In the genomic region with DNA sequence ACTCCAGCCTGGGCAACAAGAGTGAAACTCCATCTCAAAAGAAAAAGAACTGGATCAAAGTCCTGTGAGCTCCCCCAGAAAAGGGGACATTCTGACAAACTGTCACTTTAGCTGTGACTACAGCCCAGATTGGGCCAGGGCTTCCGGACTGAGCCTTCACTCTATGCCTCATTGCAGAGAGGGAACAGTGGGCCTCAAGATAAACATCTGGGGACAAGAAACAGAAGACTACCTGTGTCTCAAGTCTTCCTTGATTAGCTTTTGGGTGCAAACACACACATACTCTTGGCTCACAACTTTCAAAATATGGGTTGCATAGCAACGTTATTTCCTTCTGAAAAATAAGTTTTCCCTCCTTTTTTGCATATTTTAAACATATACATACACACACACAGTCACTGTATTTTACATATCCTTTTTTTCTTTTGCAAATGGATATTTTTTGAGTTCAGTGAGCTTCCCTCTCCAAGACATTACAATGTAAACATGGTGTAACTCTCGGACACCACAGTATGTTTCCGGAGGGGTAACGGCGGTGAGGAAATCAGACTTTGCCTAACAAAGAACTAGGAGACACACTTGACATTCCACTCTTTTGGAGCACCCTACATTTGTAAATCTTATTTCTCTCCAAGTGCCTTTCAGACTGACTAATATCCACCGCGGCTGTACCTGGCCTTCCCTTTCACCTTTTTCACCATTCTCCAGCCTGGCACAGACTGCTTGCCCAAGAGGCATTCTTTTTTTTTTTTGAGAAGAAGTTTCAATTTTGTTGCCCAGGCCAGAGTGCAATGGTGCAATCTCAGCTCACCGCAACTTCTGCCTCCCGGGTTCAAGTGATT, we compare ENCODE assay signal across 9 cellular contexts. TPM values are rescaled to one million over a fixed set of nuclear protein-coding genes. Genes with fewer than 3 reads are reported as not detected.
DNase-seq lines count a peak whose midpoint lies in the region; ATAC-seq and TF ChIP-seq lines count a peak whose summit lies in the region.
"Had no signal": no experiment of that assay in that cellular context is flagged by ENCODE, and none has a peak within 500 bp of the region (broad histone marks: within the 10 kb centered on the region; RNA-seq: fewer than 3 reads in every experiment).

No MANE protein-coding gene starts in this region.

- H3K27me3 Mint-ChIP-seq in activated T-cell treated with anti-CD3 and anti-CD28 coated beads, Interleukin-2, amount 50 U/mL, for 4 hours (ENCODE audit: low read depth) = no peaks in the 10 kb centered on the region
- no peaks in the 10 kb centered on the region for H3K27me3 Mint-ChIP-seq in T-helper 17 cell
- H3K27me3 Mint-ChIP-seq in glutamatergic neuron (ENCODE audit: unreplicated experiment) = peaks cover 2% of the 10 kb centered on the region

- no peaks in the 10 kb centered on the region for H3K9me3 Mint-ChIP-seq in activated T-cell treated with anti-CD3 and anti-CD28 coated beads, Interleukin-2, amount 50 U/mL, for 4 hours
- H3K9me3 Mint-ChIP-seq in glutamatergic neuron (ENCODE audit: unreplicated experiment) = peaks cover 10% of the 10 kb centered on the region

- peaks cover 64% of the 10 kb centered on the region for H3K4me1 Mint-ChIP-seq in activated T-cell treated with anti-CD3 and anti-CD28 coated beads, Interleukin-2, amount 50 U/mL, for 4 hours (ENCODE audit: low read depth)
- H3K4me1 Mint-ChIP-seq in T-helper 17 cell (peaks cover 39% of the 10 kb centered on the region), glutamatergic neuron (ENCODE audit: low read depth, unreplicated experiment) (peaks cover 13% of the 10 kb centered on the region)

- no peaks in the 10 kb centered on the region for H3K9me3 ChIP-seq in T-helper 17 cell (ENCODE audit: control insufficient read depth, low read length, poor library complexity, severe bottlenecking)
- H3K9me3 ChIP-seq in thoracic aorta = no peaks in the 10 kb centered on the region

- TF ChIP-seq CTCF in glutamatergic neuron (IDR thresholded peaks at IDR 0.05; ENCODE audit: partially characterized antibody, unreplicated experiment) (no peak), thoracic aorta (IDR thresholded peaks at IDR 0.05) (no peak)

- peak overlapping the region; percentile 79 for H3K4me3 ChIP-seq in thoracic aorta

- H3K36me3 Mint-ChIP-seq in activated T-cell treated with anti-CD3 and anti-CD28 coated beads, Interleukin-2, amount 50 U/mL, for 4 hours (ENCODE audit: insufficient read depth) = peaks cover 5% of the 10 kb centered on the region
- H3K36me3 Mint-ChIP-seq in T-helper 17 cell (ENCODE audit: low read depth) (no peaks in the 10 kb centered on the region), glutamatergic neuron (ENCODE audit: unreplicated experiment) (peaks cover 4% of the 10 kb centered on the region)

- no peak overlapping the region for H3K27ac ChIP-seq in thoracic aorta

- no peak for DNase-seq in activated T-cell treated with anti-CD3 and anti-CD28 coated beads, Interleukin-2, amount 50 U/mL, for 4 hours
- DNase-seq in activated T-cell treated with anti-CD3 and anti-CD28 coated beads for 4 hours (no peak), T-helper 17 cell (no peak), glutamatergic neuron (no peak), thoracic aorta (ENCODE audit: low spot score) (no peak), NCI-H774 (lab: John Stamatoyannopoulos, UW) (no peak), NCI-H2227 treated with DMSO at 0.1 percent for 48 hours (lab: John Stamatoyannopoulos, UW) (no peak)
- DNase-seq: Right ventricle myocardium superior had no signal

- no peak for ATAC-seq in activated T-cell treated with anti-CD3 and anti-CD28 coated beads, Interleukin-2, amount 50 U/mL, for 4 hours
- no peak for ATAC-seq in T-helper 17 cell
- no peak for ATAC-seq in thoracic aorta (ENCODE audit: insufficient number of reproducible peaks, low FRiP score, low read depth)
- ATAC-seq in HG03354 (IDR thresholded peaks at IDR 0.05; ENCODE audit: poor library complexity, severe bottlenecking, unreplicated experiment) = no peak

- peak overlapping the region; percentile 49 for H3K4me3 Mint-ChIP-seq in activated T-cell treated with anti-CD3 and anti-CD28 coated beads, Interleukin-2, amount 50 U/mL, for 4 hours
- H3K4me3 Mint-ChIP-seq in T-helper 17 cell (no peak overlapping the region), glutamatergic neuron (ENCODE audit: unreplicated experiment) (peak overlapping the region; percentile 63)

- peaks cover 35 to 65% of the 10 kb centered on the region in 2 donors for H3K4me1 ChIP-seq in thoracic aorta (ENCODE audit: control insufficient read depth in 1 of 2, low read depth in 2 of 2)

- H3K36me3 ChIP-seq in thoracic aorta = no peaks in the 10 kb centered on the region

- H3K27me3 ChIP-seq in thoracic aorta (replicated peaks; ENCODE audit: insufficient read depth) = no peaks in the 10 kb centered on the region

- H3K27ac Mint-ChIP-seq in T-helper 17 cell (peak overlapping the region; percentile 41), glutamatergic neuron (ENCODE audit: unreplicated experiment) (no peak overlapping the region)

RNA-seq across cellular contexts. Expression of gene TKT, which starts 3.5 kb away (rescaled TPM):
- 100 to 1,000 TPM; 287 to 334 (median 331) TPM for total RNA-seq in activated T-cell treated with anti-CD3 and anti-CD28 coated beads, Interleukin-2, amount 50 U/mL, for 4 hours
- total RNA-seq in T-helper 17 cell (100 to 1,000 TPM; 105 to 109 TPM), glutamatergic neuron (ENCODE audit: unreplicated experiment) (265 TPM), thoracic aorta (100 to 1,000 TPM; 138 to 240 TPM)
